Comparison of ENCODE assay signal across 8 cellular contexts in the genomic region with DNA sequence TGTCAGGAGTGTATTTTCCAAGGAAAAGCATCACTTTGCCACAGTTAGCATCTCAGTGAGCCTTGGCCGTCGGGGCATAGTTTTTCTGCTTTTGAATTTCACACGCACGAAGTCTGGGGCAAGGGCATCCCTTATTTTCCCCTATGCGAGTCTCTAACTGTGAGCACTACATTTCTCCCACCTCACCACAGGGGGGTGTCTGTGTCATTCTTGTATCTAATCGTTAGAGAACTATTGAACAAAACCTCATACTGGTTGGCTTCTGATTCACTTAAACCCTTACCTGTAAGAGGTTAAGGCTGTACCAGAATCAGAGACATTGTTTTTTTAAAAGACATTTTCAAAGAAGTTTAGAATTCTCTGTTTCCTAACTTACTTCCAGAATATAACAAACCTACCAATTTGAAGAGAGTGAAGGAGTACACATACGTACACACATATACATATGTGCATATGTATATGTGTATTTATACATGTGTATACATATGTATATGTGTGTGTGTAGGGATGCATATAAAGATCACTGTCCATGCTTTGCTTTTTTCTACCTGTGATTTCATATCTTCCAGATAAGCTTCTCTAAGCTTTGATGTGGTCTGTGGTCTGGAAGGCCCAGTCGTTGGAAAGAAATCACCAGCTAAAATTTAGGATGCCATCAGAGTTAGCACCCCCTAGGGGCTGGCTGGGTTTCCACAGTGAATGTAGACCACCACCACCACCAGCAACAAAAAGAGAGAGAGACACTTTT. TPM values are rescaled to one million over a fixed set of nuclear protein-coding genes. Genes with fewer than 3 reads are reported as not detected.
DNase-seq lines count a peak whose midpoint lies in the region; ATAC-seq, FAIRE-seq and TF ChIP-seq lines count a peak whose summit lies in the region.

No MANE protein-coding gene starts in this region.

- no peaks in the 10 kb centered on the region for H4K20me1 ChIP-seq in DOHH2 (ENCODE audit: control insufficient read depth, insufficient read depth, low read depth, low read length)

- intact Hi-C loops in colonic mucosa (cut with DNase I): no loop called here
- intact Hi-C loops in naive thymus-derived CD4-positive, alpha-beta T cell (cut with micrococcal nuclease): loop anchor here (1.0 to 5.0 kb wide), 5 partner anchors 62 to 221 kb away; no protein-coding TSS in a partner anchor
- intact Hi-C loops in stomach (cut with DNase I; ENCODE audit: low total_unique reads): no loop called here

- H3K4me3 ChIP-seq in A549 (no peak overlapping the region), DOHH2 (ENCODE audit: low read length) (no peak overlapping the region), colonic mucosa (no peak overlapping the region), stomach (no peak overlapping the region)
- no peak overlapping the region for H3K4me3 ChIP-seq in naive thymus-derived CD4-positive, alpha-beta T cell (ENCODE audit: low read length)

- DNase-seq in A549 (ENCODE audit: low read depth in 1 of 2, low spot score in 1 of 2) (peak; percentile 40 to 63), NCI-H226 (peak; percentile 36), colonic mucosa (no peak), GM19238 (ENCODE audit: insufficient read length, low spot score) (no peak), stomach (no peak)
- DNase-seq in naive thymus-derived CD4-positive, alpha-beta T cell: peak in 7 of 9 donors; percentile 10 to 36 (median 16)

- WGBS in A549 (ENCODE audit: missing lambda C conversion rate): 55% methylated on average over 8 of the region's 8 CpGs
- WGBS in stomach, 5 donors: 49 to 64% (median 56%) methylated on average over 8 of the region's 8 CpGs

- no peak overlapping the region for H3K27ac ChIP-seq in A549
- H3K27ac ChIP-seq in DOHH2 (ENCODE audit: low read depth, low read length): no peak overlapping the region
- H3K27ac ChIP-seq in colonic mucosa: no peak overlapping the region
- H3K27ac ChIP-seq in naive thymus-derived CD4-positive, alpha-beta T cell (ENCODE audit: low read depth, low read length): no peak overlapping the region
- no peak overlapping the region for H3K27ac ChIP-seq in stomach

- H3K36me3 ChIP-seq in DOHH2 (ENCODE audit: control insufficient read depth, low read length) (no peaks in the 10 kb centered on the region), colonic mucosa (no peaks in the 10 kb centered on the region), stomach (peaks cover 7 to 57% (median 54%) of the 10 kb centered on the region in 4 donors)
- no peaks in the 10 kb centered on the region for H3K36me3 ChIP-seq in naive thymus-derived CD4-positive, alpha-beta T cell (ENCODE audit: control insufficient read depth in 2 of 3, insufficient read depth in 3 of 3, low read length in 3 of 3)

- peaks cover 0 to 7% (median 0%) of the 10 kb centered on the region in 5 donors for H3K27me3 Mint-ChIP-seq in naive thymus-derived CD4-positive, alpha-beta T cell

- POLR2A ChIA-PET in A549 (lab: Yijun Ruan, JAX): no interaction called here
- POLR2A ChIA-PET in naive thymus-derived CD4-positive, alpha-beta T cell (lab: Charles Lee): no interaction called here

- TF ChIP-seq POLR2A in A549 (IDR thresholded peaks at IDR 0.05; ENCODE audit: low read length): no peak
- TF ChIP-seq POLR2A in stomach (IDR thresholded peaks at IDR 0.05): no peak

- no peak for TF ChIP-seq EP300 in A549 (IDR thresholded peaks at IDR 0.05)
- no peak for TF ChIP-seq EP300 in stomach (IDR thresholded peaks at IDR 0.05)

- H3K9me3 Mint-ChIP-seq in naive thymus-derived CD4-positive, alpha-beta T cell: no peaks in the 10 kb centered on the region

- TF ChIP-seq RAD21 in A549 (conservative IDR thresholded peaks at IDR 0.05 in 1 of 2, IDR thresholded peaks at IDR 0.05 in 1 of 2): peak; percentile 43 to 50; a peak in 3 of 5 replicates

- peaks cover 0 to 11% (median 4%) of the 10 kb centered on the region in 7 donors for H3K4me1 Mint-ChIP-seq in naive thymus-derived CD4-positive, alpha-beta T cell

- TF ChIP-seq CTCF in A549 (IDR thresholded peaks at IDR 0.05) (peak; percentile 38; the same call in 2 of the 3 replicates), DOHH2 (IDR thresholded peaks at IDR 0.05; ENCODE audit: low read depth, low read length, poor library complexity, severe bottlenecking) (peak; percentile 48), colonic mucosa (IDR thresholded peaks at IDR 0.05) (peak; percentile 43), stomach (IDR thresholded peaks at IDR 0.05) (peak in 3 of 7 experiments; percentile 6 to 22 (median 20))

- no peaks in the 10 kb centered on the region for H3K9me2 ChIP-seq in DOHH2 (replicated peaks; ENCODE audit: control insufficient read depth, low read length)

- no peaks in the 10 kb centered on the region for H3K9me3 ChIP-seq in A549
- no peaks in the 10 kb centered on the region for H3K9me3 ChIP-seq in DOHH2 (ENCODE audit: control insufficient read depth, insufficient read depth, low read length)
- H3K9me3 ChIP-seq in colonic mucosa: no peaks in the 10 kb centered on the region
- H3K9me3 ChIP-seq in naive thymus-derived CD4-positive, alpha-beta T cell (ENCODE audit: control insufficient read depth in 2 of 3, low read length in 3 of 3): no peaks in the 10 kb centered on the region
- no peaks in the 10 kb centered on the region for H3K9me3 ChIP-seq in stomach

- H3K79me2 ChIP-seq in DOHH2 (ENCODE audit: control insufficient read depth, low read length): no peaks in the 10 kb centered on the region

- H3K4me1 ChIP-seq in A549: no peaks in the 10 kb centered on the region
- no peaks in the 10 kb centered on the region for H3K4me1 ChIP-seq in DOHH2 (ENCODE audit: control insufficient read depth, low read length)
- H3K4me1 ChIP-seq in colonic mucosa: peaks cover 3% of the 10 kb centered on the region
- H3K4me1 ChIP-seq in naive thymus-derived CD4-positive, alpha-beta T cell (ENCODE audit: control insufficient read depth in 2 of 2, insufficient read depth in 2 of 2, low read length in 2 of 2): no peaks in the 10 kb centered on the region
- H3K4me1 ChIP-seq in stomach: peaks cover 0 to 5% (median under 1%) of the 10 kb centered on the region in 4 donors

- H3F3A ChIP-seq in DOHH2 (ENCODE audit: control insufficient read depth, insufficient read depth): no peaks in the 10 kb centered on the region

- H3K27me3 ChIP-seq in DOHH2 (ENCODE audit: control insufficient read depth, low read length) (peaks cover 13% of the 10 kb centered on the region), colonic mucosa (no peaks in the 10 kb centered on the region), stomach (no peaks in the 10 kb centered on the region)
- no peaks in the 10 kb centered on the region for H3K27me3 ChIP-seq in naive thymus-derived CD4-positive, alpha-beta T cell (ENCODE audit: control insufficient read depth in 2 of 2, insufficient read depth in 2 of 2, low read length in 2 of 2)

- H3K27ac Mint-ChIP-seq in naive thymus-derived CD4-positive, alpha-beta T cell: peak overlapping the region in 1 of 9 donors; percentile 23

- no peak overlapping the region for H3K9ac ChIP-seq in colonic mucosa (ENCODE audit: low read depth in 2 of 2, low read length in 2 of 2)

- CTCF ChIA-PET in A549 (lab: Yijun Ruan, JAX): interaction anchor here (0.9 to 4.8 kb wide), 15 partner anchors 12 to 541 kb away, joined by 3 to 32 read pairs (median 5); no protein-coding TSS in a partner anchor
- CTCF ChIA-PET in naive thymus-derived CD4-positive, alpha-beta T cell (lab: Charles Lee): interaction anchor here (0.7 to 2.0 kb wide), 8 partner anchors 11 to 771 kb away, joined by 3 to 6 read pairs (median 4); a partner anchor contains a TSS

- peak; percentile 68 for FAIRE-seq in A549 (lab: Jason Lieb, UNC)

- H3K4me3 Mint-ChIP-seq in naive thymus-derived CD4-positive, alpha-beta T cell: no peak overlapping the region

- H3K4me2 ChIP-seq in A549: no peak overlapping the region
- no peak overlapping the region for H3K4me2 ChIP-seq in DOHH2 (ENCODE audit: low read length)

- ATAC-seq in A549 (peak; percentile 87 to 92), HG02885 (IDR thresholded peaks at IDR 0.05; ENCODE audit: poor library complexity, unreplicated experiment) (no peak)
- ATAC-seq in naive thymus-derived CD4-positive, alpha-beta T cell: peak; percentile 32

- peaks cover 0 to 11% (median 8%) of the 10 kb centered on the region in 5 donors for H3K36me3 Mint-ChIP-seq in naive thymus-derived CD4-positive, alpha-beta T cell

TF ChIP-seq in A549, 52 proteins besides CTCF, POLR2A, EP300 and RAD21:
- TF ChIP-seq, protein P1, sequence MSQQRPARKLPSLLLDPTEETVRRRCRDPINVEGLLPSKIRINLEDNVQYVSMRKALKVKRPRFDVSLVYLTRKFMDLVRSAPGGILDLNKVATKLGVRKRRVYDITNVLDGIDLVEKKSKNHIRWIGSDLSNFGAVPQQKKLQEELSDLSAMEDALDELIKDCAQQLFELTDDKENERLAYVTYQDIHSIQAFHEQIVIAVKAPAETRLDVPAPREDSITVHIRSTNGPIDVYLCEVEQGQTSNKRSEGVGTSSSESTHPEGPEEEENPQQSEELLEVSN (IDR thresholded peaks at IDR 0.05; ENCODE audit: borderline replicate concordance, low read depth): no peak
- TF ChIP-seq JUN (IDR thresholded peaks at IDR 0.05): no peak
- no peak for TF ChIP-seq SREBF2 (IDR thresholded peaks at IDR 0.05)
- no peak for TF ChIP-seq HOXB5 (CRISPR knock-in tag; IDR thresholded peaks at IDR 0.05)
- no peak for TF ChIP-seq MYC (IDR thresholded peaks at IDR 0.05; ENCODE audit: borderline replicate concordance, low read length)
- TF ChIP-seq EHMT2 (IDR thresholded peaks at IDR 0.05; ENCODE audit: low read depth): no peak
- TF ChIP-seq ZC3H11A (IDR thresholded peaks at IDR 0.05): no peak
- no peak for TF ChIP-seq TP53 (CRISPR knock-in tag; IDR thresholded peaks at IDR 0.05)
- TF ChIP-seq MAZ (IDR thresholded peaks at IDR 0.05; ENCODE audit: borderline replicate concordance, low read depth, low read length): no peak
- no peak for TF ChIP-seq ZNF302 (CRISPR knock-in tag; IDR thresholded peaks at IDR 0.05)
- TF ChIP-seq NPAS2 (CRISPR knock-in tag; IDR thresholded peaks at IDR 0.05; ENCODE audit: borderline replicate concordance): no peak

RNA-seq across cellular contexts. Expression of a gene that starts 49.4 kb away (rescaled TPM):
- 1.1 and 1.2 TPM in 2 replicates for polyA plus RNA-seq in A549 (2011; rRNA removed)
- polyA plus RNA-seq in A549 (2012; cell fraction: cytosol; rRNA removed): 0.19 and 0.24 TPM in 2 replicates
- 0.06 TPM in 1 of 2 replicates, not detected in the other for polyA plus RNA-seq in A549 (2012; cell fraction: nucleus; rRNA removed)
- 1.8 to 2.6 TPM (median 2.4 TPM) in 3 replicates for polyA plus RNA-seq in A549 (2017; fragmentation: RNase III; extraction: RNeasy Plus Mini Kit Qiagen cat#74134 plus additional on column Dnase treatment)
- 0.37 TPM in 1 of 2 replicates, not detected in the other for polyA minus RNA-seq in A549 (2011; rRNA and poly(A)+ RNA removed)
- 10 to 100 TPM; 11.7 to 12.2 TPM for total RNA-seq in colonic mucosa
- total RNA-seq in naive thymus-derived CD4-positive, alpha-beta T cell: 1 to 10 TPM in 4 of 5 experiments, not detected in 1; 1.1 to 2.2 (median 1.7) TPM
- polyA plus RNA-seq in naive thymus-derived CD4-positive, alpha-beta T cell: 1 to 10 TPM; 4.2 to 9.7 TPM
- 10 to 100 TPM in 4 of 5 donors, not detected in 1; 15.2 to 59.8 (median 33.2) TPM for total RNA-seq in stomach
- 10 to 100 TPM in 2 of 3 donors, 1 to 10 TPM in 1; 9.4 to 31.3 (median 13.5) TPM for polyA plus RNA-seq in stomach

Comparison
In these comparisons a context has a peak if more than half of its experiments do, and no peak if none do; other contexts are left out.
1. DNase-seq: peak in A549 (2 of 2), NCI-H226 (single experiment) and naive thymus-derived CD4-positive, alpha-beta T cell (7 of 9); none in colonic mucosa (single experiment), GM19238 (single experiment) and stomach (single experiment).
2. intact Hi-C loops: an anchor here in naive thymus-derived CD4-positive, alpha-beta T cell (1.0 to 5.0 kb wide); none called in colonic mucosa and stomach.